Comparison of ENCODE assay signal across 8 cellular contexts in the genomic region with DNA sequence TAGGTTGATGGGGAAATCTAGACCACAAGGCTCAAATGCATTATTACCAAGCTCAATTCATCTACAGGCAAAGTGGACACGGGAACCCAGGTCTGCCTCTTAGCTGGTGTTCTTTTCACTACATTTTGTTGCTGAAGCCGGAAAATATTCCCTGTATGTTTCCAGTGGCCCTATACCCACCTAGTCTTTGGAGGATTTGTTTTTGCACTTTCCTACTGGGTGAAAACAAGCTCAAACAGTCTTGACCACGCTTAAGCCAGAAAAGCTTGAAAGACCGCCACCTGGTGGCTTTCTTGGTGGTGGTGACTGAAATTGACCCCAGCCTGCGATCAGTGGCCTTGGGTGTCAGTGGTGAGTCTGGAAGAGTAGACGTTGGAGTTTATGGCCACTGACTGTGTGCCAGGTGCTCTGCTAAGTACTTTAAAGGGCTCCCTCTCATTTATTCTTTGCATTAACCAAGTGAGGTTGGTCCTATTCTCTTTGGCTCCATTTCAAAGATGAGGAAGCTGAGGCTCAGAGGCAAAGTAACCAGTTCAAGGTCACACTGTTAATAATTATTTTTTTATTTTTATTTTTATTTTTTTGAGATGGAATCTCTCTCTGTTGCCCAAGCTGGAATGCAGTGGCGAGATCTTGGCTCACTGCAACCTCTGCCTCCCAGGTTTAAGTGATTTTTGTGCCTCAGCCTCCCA. TPM values are rescaled to one million over a fixed set of nuclear protein-coding genes. Genes with fewer than 3 reads are reported as not detected.
A peak's percentile ranks its signal among the peaks of the same experiment; 100 is the strongest.
DNase-seq lines count a peak whose midpoint lies in the region; ATAC-seq and TF ChIP-seq lines count a peak whose summit lies in the region.

No MANE protein-coding gene starts in this region.

- no peaks in the 10 kb centered on the region for H3K9me3 Mint-ChIP-seq in progenitor cell of endocrine pancreas (ENCODE audit: low read depth)

- H3K36me3 Mint-ChIP-seq in progenitor cell of endocrine pancreas (ENCODE audit: insufficient read depth) = no peaks in the 10 kb centered on the region

- H3K27ac Mint-ChIP-seq in progenitor cell of endocrine pancreas = no peak overlapping the region

- H3K4me3 Mint-ChIP-seq in progenitor cell of endocrine pancreas (ENCODE audit: low read depth) = no peak overlapping the region

- DNase-seq in COLO668 (lab: John Stamatoyannopoulos, UW; ENCODE audit: unreplicated experiment) (peak; percentile 63), H4 (ENCODE audit: low spot score) (peak; percentile 53), NOMO-1 (lab: John Stamatoyannopoulos, UW; ENCODE audit: unreplicated experiment in 2 of 2) (peak; percentile 29 to 34), globus pallidus (ENCODE audit: low spot score) (peak; percentile 78), progenitor cell of endocrine pancreas (ENCODE audit: low spot score, unreplicated experiment) (peak; percentile 63), cortex of kidney (lab: John Stamatoyannopoulos, UW) (no peak)
- DNase-seq in activated T-helper 9 cell treated with anti-CD3 and anti-CD28 coated beads, Interleukin-2, amount 50 U/mL, for 16 hours (ENCODE audit: low read depth) = peak; percentile 7

- ATAC-seq in GM21526 (IDR thresholded peaks at IDR 0.05; ENCODE audit: low FRiP score, unreplicated experiment) = no peak

- peaks cover 6% of the 10 kb centered on the region for H3K4me1 Mint-ChIP-seq in progenitor cell of endocrine pancreas (ENCODE audit: low read depth)

- peak; percentile 82 for TF ChIP-seq CTCF in progenitor cell of endocrine pancreas (IDR thresholded peaks at IDR 0.05; ENCODE audit: unreplicated experiment)

- H3K27me3 Mint-ChIP-seq in progenitor cell of endocrine pancreas = peaks cover 60% of the 10 kb centered on the region

RNA-seq across cellular contexts. Expression of a gene that starts 11.1 kb away (rescaled TPM):
- 0.17 TPM in 1 of 2 replicates, not detected in the other for total RNA-seq in H4 (2014; rRNA removed; shearing (Covaris generic))
- 4.2 and 4.6 TPM in 2 replicates for total RNA-seq in progenitor cell of endocrine pancreas
